ENCODE assay signal across 1 cellular context in genomic region chr12:65278576-65279386, GRCh38.
TF ChIP-seq lines count a peak whose summit lies in the region.

TSS of gene MSRB3 (plus strand) at chr12:65278683. CDS start at chr12:65308580, 29,897 bp downstream.

TF ChIP-seq in HepG2, 621 proteins besides CTCF, POLR2A, EP300 and RAD21 (continued from another document):
- TF ChIP-seq ZNF687 (CRISPR knock-in tag; IDR thresholded peaks at IDR 0.05), result peak; percentile 81
- TF ChIP-seq TFDP1 (CRISPR knock-in tag; IDR thresholded peaks at IDR 0.05; ENCODE audit: borderline replicate concordance), result 0 out of 2 replicates have a peak, but pooled peaks have one; percentile 31
- 0 out of 2 replicates have a peak, but pooled peaks have one; percentile 54 for TF ChIP-seq ZNF33B (CRISPR knock-in tag; IDR thresholded peaks at IDR 0.05)
- 0 out of 2 replicates have a peak, but pooled peaks have one; percentile 14 for TF ChIP-seq ZNF891 (CRISPR knock-in tag; IDR thresholded peaks at IDR 0.05)
- 0 out of 2 replicates have a peak, but pooled peaks have one; percentile 16 for TF ChIP-seq NFAT5 (CRISPR knock-in tag; IDR thresholded peaks at IDR 0.05)
- TF ChIP-seq SCMH1 (CRISPR knock-in tag; IDR thresholded peaks at IDR 0.05; ENCODE audit: borderline replicate concordance), result no peak
